In genomic region chr9:132744881-132745761, GRCh38 we compare ENCODE assay signal across 14 cellular contexts.
DNase-seq lines count a peak whose midpoint lies in the region; ATAC-seq, FAIRE-seq and TF ChIP-seq lines count a peak whose summit lies in the region.
"Had no signal": no experiment of that assay in that cellular context is flagged by ENCODE, and none has a peak within 500 bp of the region (broad histone marks: within the 10 kb centered on the region; RNA-seq: fewer than 3 reads in every experiment).

No MANE protein-coding gene starts in this region.

- no peak overlapping the region for H3K27ac Mint-ChIP-seq in chondrocyte (ENCODE audit: unreplicated experiment)

- TF ChIP-seq CTCF in chondrocyte (IDR thresholded peaks at IDR 0.05) (no peak), D721Med (IDR thresholded peaks at IDR 0.05; ENCODE audit: insufficient read depth, missing control alignments) (no peak)

- H3K9me3 Mint-ChIP-seq in chondrocyte (ENCODE audit: low read depth): no peaks in the 10 kb centered on the region
- H3K9me3 Mint-ChIP-seq: CD8-positive, alpha-beta memory T cell had no signal

- H3K36me3 Mint-ChIP-seq in chondrocyte (ENCODE audit: low read depth): peaks cover 2% of the 10 kb centered on the region
- H3K36me3 Mint-ChIP-seq: CD8-positive, alpha-beta memory T cell had no signal

- DNase-seq in DMS153 treated with DMSO at 0.1 percent for 48 hours (lab: John Stamatoyannopoulos, UW; ENCODE audit: unreplicated experiment): peak; percentile 28
- no peak for DNase-seq in chondrocyte (ENCODE audit: low spot score)
- no peak for DNase-seq in left colon
- no peak for DNase-seq in C1 segment of cervical spinal cord (lab: John Stamatoyannopoulos, UW)
- DNase-seq in hepatic stellate cell (ENCODE audit: low spot score): no peak
- no peak for DNase-seq in glomerular visceral epithelial cell (ENCODE audit: extremely low spot score)
- DNase-seq in D721Med (ENCODE audit: insufficient read length, low spot score): no peak
- DNase-seq: body of pancreas; CD8-positive, alpha-beta memory T cell had no signal

- no peak for TF ChIP-seq EP300 in Ishikawa (IDR thresholded peaks at IDR 0.05; ENCODE audit: borderline replicate concordance)

- intact Hi-C loops in left colon (cut with DNase I, micrococcal nuclease): no loop called here

- peaks cover 50% of the 10 kb centered on the region for H3K27me3 Mint-ChIP-seq in chondrocyte (ENCODE audit: low read depth)

- TF ChIP-seq RAD21 in Ishikawa (IDR thresholded peaks at IDR 0.05; ENCODE audit: low read depth): no peak

- peak overlapping the region; percentile 52 for H3K4me3 Mint-ChIP-seq in chondrocyte (ENCODE audit: unreplicated experiment)
- H3K4me3 Mint-ChIP-seq: CD8-positive, alpha-beta memory T cell had no signal

- ATAC-seq in left colon: peak; percentile 44
- ATAC-seq: body of pancreas, esophagus mucosa, HepG2, left lung, right lobe of liver had no signal

- peaks cover 18% of the 10 kb centered on the region for H3K4me1 Mint-ChIP-seq in chondrocyte (ENCODE audit: low read depth)

- no peak for FAIRE-seq in D721Med (lab: Jason Lieb, UNC)
- FAIRE-seq: HepG2 had no signal

TF ChIP-seq in Ishikawa, 13 proteins besides CTCF, POLR2A, EP300 and RAD21:
- TF ChIP-seq, protein P1, sequence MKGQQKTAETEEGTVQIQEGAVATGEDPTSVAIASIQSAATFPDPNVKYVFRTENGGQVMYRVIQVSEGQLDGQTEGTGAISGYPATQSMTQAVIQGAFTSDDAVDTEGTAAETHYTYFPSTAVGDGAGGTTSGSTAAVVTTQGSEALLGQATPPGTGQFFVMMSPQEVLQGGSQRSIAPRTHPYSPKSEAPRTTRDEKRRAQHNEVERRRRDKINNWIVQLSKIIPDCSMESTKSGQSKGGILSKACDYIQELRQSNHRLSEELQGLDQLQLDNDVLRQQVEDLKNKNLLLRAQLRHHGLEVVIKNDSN (IDR thresholded peaks at IDR 0.05): no peak
- TF ChIP-seq NFIC (IDR thresholded peaks at IDR 0.05) (no peak), FOXM1 (IDR thresholded peaks at IDR 0.05; ENCODE audit: borderline replicate concordance, low read depth) (no peak), CEBPB (IDR thresholded peaks at IDR 0.05) (no peak), TEAD4 (IDR thresholded peaks at IDR 0.05) (0 out of 2 replicates have a peak, but pooled peaks have one; percentile 8), TAF1 (IDR thresholded peaks at IDR 0.05; ENCODE audit: low read depth) (no peak), REST (IDR thresholded peaks at IDR 0.05; ENCODE audit: low read depth) (no peak), EGR1 (IDR thresholded peaks at IDR 0.05) (no peak), YY1 (IDR thresholded peaks at IDR 0.05; ENCODE audit: low read depth) (no peak), CREB1 (IDR thresholded peaks at IDR 0.05; ENCODE audit: low read depth) (no peak), TCF12 (IDR thresholded peaks at IDR 0.05; ENCODE audit: low read depth) (0 out of 2 replicates have a peak, but pooled peaks have one; percentile 37), ZBTB7A (IDR thresholded peaks at IDR 0.05; ENCODE audit: low read depth) (no peak), MAX (IDR thresholded peaks at IDR 0.05) (no peak)
